Comparison of ENCODE assay signal across 12 cellular contexts in genomic region chr5:172658391-172658790, GRCh38. TPM values are rescaled to one million over a fixed set of nuclear protein-coding genes. Genes with fewer than 3 reads are reported as not detected.
DNase-seq lines count a peak whose midpoint lies in the region; TF ChIP-seq lines count a peak whose summit lies in the region.
"Had no signal": no experiment of that assay in that cellular context is flagged by ENCODE, and none has a peak within 500 bp of the region (broad histone marks: within the 10 kb centered on the region; RNA-seq: fewer than 3 reads in every experiment).

No MANE protein-coding gene starts in this region.

- TF ChIP-seq POLR2A in thyroid gland (IDR thresholded peaks at IDR 0.05) = no peak

- H3K27me3 ChIP-seq in muscle layer of duodenum (ENCODE audit: low read depth, low read length) = no peaks in the 10 kb centered on the region
- H3K27me3 ChIP-seq in thyroid gland = no peaks in the 10 kb centered on the region

- TF ChIP-seq CTCF in VCaP (conservative IDR thresholded peaks at IDR 0.05) (no peak), thyroid gland (IDR thresholded peaks at IDR 0.05) (no peak)

- intact Hi-C loops in thyroid gland (cut with DNase I) = no loop called here

- peak; percentile 4 for DNase-seq in epidermal melanocyte (ENCODE audit: insufficient read length, low spot score)
- no peak for DNase-seq in thyroid gland
- no peak for DNase-seq in NCI-H1436 treated with DMSO at 0.1 percent for 48 hours (lab: John Stamatoyannopoulos, UW)
- no peak for DNase-seq in activated naive CD4-positive, alpha-beta T cell treated with anti-CD3 and anti-CD28 coated beads, Interleukin-2, amount 50 U/mL, for 16 hours
- no peak for DNase-seq in OCI-M1 (lab: John Stamatoyannopoulos, UW)
- DNase-seq in activated CD4-positive, alpha-beta T cell treated with anti-CD3 and anti-CD28 coated beads, Interleukin-2, amount 50 U/mL, for 48 hours = no peak
- DNase-seq: C1 segment of cervical spinal cord; effector CD4-positive, alpha-beta T cell; NCI-H526; PC-9 had no signal

- peaks cover 0 to 6% of the 10 kb centered on the region in 2 donors for H3K9me3 ChIP-seq in muscle layer of duodenum (ENCODE audit: control insufficient read depth in 1 of 2, low read length in 2 of 2)
- no peaks in the 10 kb centered on the region for H3K9me3 ChIP-seq in thyroid gland

- H3K4me1 ChIP-seq in muscle layer of duodenum (ENCODE audit: control insufficient read depth in 1 of 2, insufficient read depth in 2 of 2, low read length in 2 of 2) (peaks cover 6 to 38% of the 10 kb centered on the region in 2 donors), thyroid gland (peaks cover 0 to 23% of the 10 kb centered on the region in 2 donors)

- H3K4me3 ChIP-seq in muscle layer of duodenum (ENCODE audit: low read depth in 1 of 2, low read length in 2 of 2) (no peak overlapping the region), thyroid gland (replicated peaks in 1 of 3) (no peak overlapping the region)
- H3K4me3 ChIP-seq: PC-9 had no signal

- 77 to 89% methylated on average over 8 of the region's 8 CpGs for WGBS in thyroid gland, 2 donors

- H3K36me3 ChIP-seq in muscle layer of duodenum (ENCODE audit: control insufficient read depth in 1 of 2, insufficient read depth in 2 of 2, low read length in 2 of 2) = no peaks in the 10 kb centered on the region
- H3K36me3 ChIP-seq in thyroid gland = no peaks in the 10 kb centered on the region

- H3K27ac ChIP-seq in VCaP (peak overlapping the region; percentile 55), muscle layer of duodenum (ENCODE audit: low read length) (peak overlapping the region; percentile 39), thyroid gland (peak overlapping the region in 2 of 3 donors; percentile 12 to 56)
- H3K27ac ChIP-seq: PC-9 had no signal

RNA-seq across cellular contexts. Expression of gene NEURL1B, which starts 17.3 kb away (rescaled TPM):
- total RNA-seq in thyroid gland = 10 to 100 TPM in 2 of 4 donors, 1 to 10 TPM in 2; 8.2 to 29.9 (median 10.9) TPM
